Comparison of ENCODE assay signal across 25 cellular contexts in the genomic region with DNA sequence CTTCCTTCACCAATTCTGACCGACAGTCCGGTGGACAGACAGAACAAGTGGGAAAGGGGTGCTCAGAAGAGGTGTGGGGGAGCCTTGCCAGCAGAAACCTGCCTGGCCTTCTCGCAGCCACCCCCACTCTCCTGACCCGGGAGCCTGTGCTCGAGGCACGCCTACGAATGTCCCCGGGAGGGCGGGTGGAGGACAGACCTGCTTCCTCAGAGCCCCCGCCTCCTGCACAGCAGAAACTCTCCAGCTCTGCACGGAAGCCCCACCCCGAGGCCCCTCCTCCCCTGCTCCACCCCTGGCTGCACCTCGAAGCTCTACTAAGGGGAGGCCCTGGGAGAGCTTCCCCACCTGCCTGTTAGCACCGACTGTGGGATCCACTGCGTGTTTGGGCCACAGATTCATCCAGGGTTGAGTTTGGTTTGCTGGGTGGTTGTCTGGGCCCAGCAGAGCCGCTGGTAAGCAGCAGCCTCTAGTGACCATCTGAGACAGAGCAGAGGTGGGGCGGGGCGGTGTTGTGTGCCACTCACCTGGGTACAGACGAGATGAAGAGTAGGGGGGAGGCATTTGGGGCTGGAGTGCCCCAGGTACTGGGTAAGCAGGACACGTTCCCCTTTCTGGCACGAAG. TPM values are rescaled to one million over a fixed set of nuclear protein-coding genes. Genes with fewer than 3 reads are reported as not detected.
A peak's percentile ranks its signal among the peaks of the same experiment; 100 is the strongest.
DNase-seq lines count a peak whose midpoint lies in the region; ATAC-seq, FAIRE-seq and TF ChIP-seq lines count a peak whose summit lies in the region.
"Had no signal": no experiment of that assay in that cellular context is flagged by ENCODE, and none has a peak within 500 bp of the region (broad histone marks: within the 10 kb centered on the region; RNA-seq: fewer than 3 reads in every experiment).

No MANE protein-coding gene starts in this region.

- no peak overlapping the region for H3K27ac ChIP-seq in HEK293 (ENCODE audit: extremely low read depth, low read depth, low read length)
- no peak overlapping the region for H3K27ac ChIP-seq in K562 (ENCODE audit: extremely low read depth, low read depth, low read length)
- peak overlapping the region in 6 of 59 donors; percentile 7 to 55 (median 36) for H3K27ac ChIP-seq in dorsolateral prefrontal cortex
- H3K27ac ChIP-seq: RWPE1 had no signal

- no peak overlapping the region for H3K4me2 ChIP-seq in K562 (ENCODE audit: insufficient read depth, low read length)

- H3K36me3 ChIP-seq in HEK293 (ENCODE audit: control insufficient read depth in 2 of 2, insufficient read depth in 1 of 2, low read length in 2 of 2) = peaks cover 0 to 73% of the 10 kb centered on the region in 2 experiments; a peak in 2 of 3 replicates
- H3K36me3 ChIP-seq in K562 (ENCODE audit: control insufficient read depth, insufficient read depth, low read length) = peaks cover 79% of the 10 kb centered on the region; the same call in 2 of the 3 replicates

- H4K20me1 ChIP-seq in K562 (replicated peaks; ENCODE audit: control insufficient read depth, insufficient read depth, low read length) = peaks cover 15% of the 10 kb centered on the region

- H3K9me3 Mint-ChIP-seq in stimulated activated naive B cell treated with anti-CD40 and anti-IgM and Interleukin-4, amounts not matched to agents 10 μg/mL and 1 μg/mL and 100 μg/mL, for 72 hours = no peaks in the 10 kb centered on the region
- H3K9me3 Mint-ChIP-seq: CD4-positive, alpha-beta T cell had no signal

- H3K9ac ChIP-seq in K562 (ENCODE audit: insufficient read depth in 1 of 2, low read depth in 2 of 2, low read length in 2 of 2) = peak overlapping the region in 1 of 2 experiments; percentile 3; a peak in 1 of 4 replicates

- DNase-seq in K562 (ENCODE audit: extremely low read depth in 1 of 4, low spot score in 3 of 4) (peak in 2 of 4 experiments; percentile 42 to 47), left ventricle myocardium superior (peak; percentile 60), COLO829 (ENCODE audit: low spot score) (no peak), dorsolateral prefrontal cortex (no peak)
- no peak for DNase-seq in stimulated activated naive B cell treated with anti-CD40 and anti-IgM and Interleukin-4, amounts not matched to agents 10 μg/mL and 1 μg/mL and 100 μg/mL, for 72 hours
- DNase-seq: Caco-2; CD4-positive, alpha-beta T cell; DMS 273 treated with DMSO at 0.1 percent for 48 hours; KBM-7; MM.1S; NCI-H1092; NCI-H1436; NCI-H1930; NCI-H2227 treated with DMSO at 0.1 percent for 48 hours; NCI-H510A; NCI-H748 treated with DMSO at 0.1 percent for 48 hours had no signal

- TF ChIP-seq CTCF in HEK293 (tag by site-specific recombination; IDR thresholded peaks at IDR 0.05) = no peak
- no peak for TF ChIP-seq CTCF in K562 (IDR thresholded peaks at IDR 0.05 in 2 of 3, conservative IDR thresholded peaks at IDR 0.05 in 1 of 3; ENCODE audit: insufficient read depth in 2 of 3, low read depth in 1 of 3, low read length in 3 of 3)
- no peak for TF ChIP-seq CTCF in dorsolateral prefrontal cortex (IDR thresholded peaks at IDR 0.05 in 54 of 56, conservative IDR thresholded peaks at IDR 0.05 in 2 of 56; ENCODE audit: low read depth in 1 of 56, partially characterized antibody in 56 of 56)

- intact Hi-C loops in K562 (cut with micrococcal nuclease) (no loop called here), left ventricle myocardium superior (cut with micrococcal nuclease) (no loop called here), dorsolateral prefrontal cortex (cut with DNase I) (loop anchor here (5.0 to 10.0 kb wide), 5 partner anchors 66 to 304 kb away; a partner anchor contains a TSS)

- TF ChIP-seq RAD21 in K562 (CRISPR knock-in tag; conservative IDR thresholded peaks at IDR 0.05 in 1 of 2, IDR thresholded peaks at IDR 0.05 in 1 of 2) = no peak

- H3K4me3 Mint-ChIP-seq in stimulated activated naive B cell treated with anti-CD40 and anti-IgM and Interleukin-4, amounts not matched to agents 10 μg/mL and 1 μg/mL and 100 μg/mL, for 72 hours = no peak overlapping the region
- H3K4me3 Mint-ChIP-seq: CD4-positive, alpha-beta T cell had no signal

- peak overlapping the region; percentile 56 for H3K27ac Mint-ChIP-seq in stimulated activated naive B cell treated with anti-CD40 and anti-IgM and Interleukin-4, amounts not matched to agents 10 μg/mL and 1 μg/mL and 100 μg/mL, for 72 hours
- H3K27ac Mint-ChIP-seq: CD4-positive, alpha-beta T cell had no signal

- peaks cover 9% of the 10 kb centered on the region for H3K4me1 ChIP-seq in HEK293 (ENCODE audit: control insufficient read depth, insufficient read depth, low read length)
- peaks cover 4 to 53% of the 10 kb centered on the region in 2 experiments; a peak in 4 of 5 replicates for H3K4me1 ChIP-seq in K562 (replicated peaks in 1 of 2; ENCODE audit: control insufficient read depth in 2 of 2, insufficient read depth in 2 of 2, low read length in 2 of 2)

- H3K4me3 ChIP-seq in HEK293 (ENCODE audit: low read depth, low read length) (no peak overlapping the region), K562 (no peak overlapping the region), dorsolateral prefrontal cortex (no peak overlapping the region)

- WGBS in K562 (ENCODE audit: insufficient coverage, low coverage, missing lambda C conversion rate) = 80% methylated on average over 15 of the region's 21 CpGs

- ATAC-seq in K562 = peak; percentile 19
- ATAC-seq in left ventricle myocardium superior = peak; percentile 11
- no peak for ATAC-seq in stimulated activated naive B cell treated with anti-CD40 and anti-IgM and Interleukin-4, amounts not matched to agents 10 μg/mL and 1 μg/mL and 100 μg/mL, for 72 hours (replicated peaks)
- ATAC-seq in activated CD4-positive, CD25-positive, alpha-beta regulatory T cell treated with anti-CD3 and anti-CD28 coated beads, Interleukin-2, amount 50 U/mL, for 24 hours = no peak
- ATAC-seq: SK-N-SH treated with all-trans-retinoic acid at 6 μM for 48 hours had no signal

- FAIRE-seq in K562 (lab: Jason Lieb, UNC) = no peak
- FAIRE-seq: G401.6, GM12892, H1 had no signal

- H3K27me3 ChIP-seq in K562 (ENCODE audit: control insufficient read depth in 2 of 2, insufficient read depth in 2 of 2, low read length in 2 of 2) (no peaks in the 10 kb centered on the region), dorsolateral prefrontal cortex (no peaks in the 10 kb centered on the region)

- no peak for TF ChIP-seq EP300 in K562 (IDR thresholded peaks at IDR 0.05; ENCODE audit: low read length)

- no peaks in the 10 kb centered on the region for H3K9me3 ChIP-seq in HEK293 (ENCODE audit: control insufficient read depth, insufficient read depth, low read depth, low read length)
- peaks cover 2% of the 10 kb centered on the region; the same call in 1 of the 2 replicates for H3K9me3 ChIP-seq in K562 (replicated peaks; ENCODE audit: control insufficient read depth, insufficient read depth, low read depth, low read length)
- H3K9me3 ChIP-seq: Caco-2 had no signal

- no peaks in the 10 kb centered on the region for H3K27me3 Mint-ChIP-seq in stimulated activated naive B cell treated with anti-CD40 and anti-IgM and Interleukin-4, amounts not matched to agents 10 μg/mL and 1 μg/mL and 100 μg/mL, for 72 hours
- H3K27me3 Mint-ChIP-seq: CD4-positive, alpha-beta T cell had no signal

- TF ChIP-seq POLR2A in K562 (conservative IDR thresholded peaks at IDR 0.05) = no peak

- no TSS peak for BruUV-seq in K562 (replicated peaks; lab: Mats Ljungman, UMichigan)

- H3K36me3 Mint-ChIP-seq in stimulated activated naive B cell treated with anti-CD40 and anti-IgM and Interleukin-4, amounts not matched to agents 10 μg/mL and 1 μg/mL and 100 μg/mL, for 72 hours = peaks cover 34 to 54% of the 10 kb centered on the region in 2 donors

- POLR2A ChIA-PET in HEK293 (lab: Yijun Ruan, JAX) (interaction anchor here (0.6 kb wide), 1 partner anchor 35 kb away, joined by 3 read pairs; a partner anchor contains a TSS), K562 (lab: Yijun Ruan, JAX) (no interaction called here)

- peaks cover 19 to 36% of the 10 kb centered on the region in 2 donors for H3K4me1 Mint-ChIP-seq in stimulated activated naive B cell treated with anti-CD40 and anti-IgM and Interleukin-4, amounts not matched to agents 10 μg/mL and 1 μg/mL and 100 μg/mL, for 72 hours

- CTCF ChIA-PET in HEK293 (lab: Yijun Ruan, JAX) = interaction anchor here (0.7 kb wide), 2 partner anchors 11 to 215 kb away, joined by 4 read pairs; a partner anchor contains a TSS
- CTCF ChIA-PET in K562 (lab: Yijun Ruan, JAX; ENCODE audit: low intra/inter-chr PET ratio) = interaction anchor here (0.8 kb wide), 1 partner anchor 304 kb away, joined by 3 read pairs; no protein-coding TSS in a partner anchor

- peaks cover 13% of the 10 kb centered on the region for H3K79me2 ChIP-seq in K562 (ENCODE audit: control insufficient read depth, insufficient read depth, low read length)

- no peak overlapping the region for H2AFZ ChIP-seq in K562 (ENCODE audit: low read depth, low read length)

- peaks cover 13% of the 10 kb centered on the region for H3K9me1 ChIP-seq in K562 (ENCODE audit: control insufficient read depth, insufficient read depth, low read length)

- in situ Hi-C loops in K562 (cut with MboI) = loop anchor here (10.0 kb wide), 1 partner anchor 226 kb away; a partner anchor contains a TSS

RNA-seq across cellular contexts. Expression of a gene that starts 6.2 kb away (rescaled TPM):
- 116 and 351 TPM in 2 replicates for total RNA-seq in K562 (2011; cell fraction: chromatin; rRNA removed; ENCODE audit: low replicate concordance)
- 244 and 250 TPM in 2 replicates for total RNA-seq in K562 (2011; cell fraction: nucleolus; rRNA removed)
- total RNA-seq in K562 (2011; cell fraction: nucleoplasm; rRNA removed) = 152 and 153 TPM in 2 replicates
- total RNA-seq in K562 (2014; rRNA removed) (26.2 and 43.0 TPM in 2 replicates), K562 (2014; rRNA removed; fragmentation: Illumina TruSeq; extraction: Trizol) (7.9 and 9.8 TPM in 2 replicates), K562 (2015; rRNA removed; fragmentation: Illumina TruSeq; extraction: Trizol) (22.3 and 23.0 TPM in 2 replicates), K562 (2021) (46.6 and 55.0 TPM in 2 replicates), left ventricle myocardium superior (31.0 TPM), dorsolateral prefrontal cortex (10 to 100 TPM; 33.5 to 87.0 (median 56.1) TPM)
- polyA plus RNA-seq in K562 (2011; rRNA removed) (16.7 and 31.2 TPM in 2 replicates), K562 (2014; fragmentation: Illumina TruSeq; extraction: Trizol) (21.0 and 35.4 TPM in 2 replicates), K562 (2014; fragmentation: Nextera tagmentation; extraction: Ambion mirVana) (1 to 10 TPM; 1.5 TPM), K562 (2014; rRNA removed) (64.8 and 74.8 TPM in 2 replicates)
- 19.9 and 24.5 TPM in 2 replicates for polyA plus RNA-seq in K562 (2011; cell fraction: cytosol; rRNA removed)
- polyA plus RNA-seq in K562 (2011; cell fraction: nucleus; rRNA removed) = 377 and 587 TPM in 2 replicates
- 49.7 and 55.2 TPM in 2 replicates for polyA plus RNA-seq in K562 (2012)
- polyA minus RNA-seq in K562 (2011; rRNA and poly(A)+ RNA removed) = 15.9 and 16.8 TPM in 2 replicates
- polyA minus RNA-seq in K562 (2011; cell fraction: cytosol; rRNA and poly(A)+ RNA removed) = 12.5 and 15.9 TPM in 2 replicates
- 100 and 102 TPM in 2 replicates for polyA minus RNA-seq in K562 (2011; cell fraction: nucleus; rRNA and poly(A)+ RNA removed)

RNA-seq across cellular contexts. Expression of a gene that starts 10.3 kb away (rescaled TPM):
- not detected in 2 replicates for total RNA-seq in K562 (2011; cell fraction: chromatin; rRNA removed; ENCODE audit: low replicate concordance)
- not detected in 2 replicates for total RNA-seq in K562 (2011; cell fraction: nucleolus; rRNA removed)
- not detected in 2 replicates for total RNA-seq in K562 (2011; cell fraction: nucleoplasm; rRNA removed)
- total RNA-seq in K562 (2014; rRNA removed) = not detected in 2 replicates
- total RNA-seq in K562 (2014; rRNA removed; fragmentation: Illumina TruSeq; extraction: Trizol) = not detected in 2 replicates
- total RNA-seq in K562 (2015; rRNA removed; fragmentation: Illumina TruSeq; extraction: Trizol) = not detected in 2 replicates
- total RNA-seq in K562 (2021) = not detected in 2 replicates
- polyA plus RNA-seq in K562 (2011; rRNA removed) = not detected in 2 replicates
- not detected in 2 replicates for polyA plus RNA-seq in K562 (2011; cell fraction: cytosol; rRNA removed)
- polyA plus RNA-seq in K562 (2011; cell fraction: nucleus; rRNA removed) = not detected in 2 replicates
- polyA plus RNA-seq in K562 (2012) = not detected in 2 replicates
- not detected in 2 replicates for polyA plus RNA-seq in K562 (2014; fragmentation: Illumina TruSeq; extraction: Trizol)
- polyA plus RNA-seq in K562 (2014; fragmentation: Nextera tagmentation; extraction: Ambion mirVana) = not detected
- polyA plus RNA-seq in K562 (2014; rRNA removed) = 0.07 TPM in 1 of 2 replicates, not detected in the other
- not detected in 2 replicates for polyA minus RNA-seq in K562 (2011; rRNA and poly(A)+ RNA removed)
- polyA minus RNA-seq in K562 (2011; cell fraction: cytosol; rRNA and poly(A)+ RNA removed) = not detected in 2 replicates
- not detected in 2 replicates for polyA minus RNA-seq in K562 (2011; cell fraction: nucleus; rRNA and poly(A)+ RNA removed)
- not detected for total RNA-seq in left ventricle myocardium superior
- 1 to 10 TPM in 82 of 120 experiments, under 1 TPM in 29, not detected in 9; 0.17 to 8.5 (median 1.5) TPM for total RNA-seq in dorsolateral prefrontal cortex
- total RNA-seq: Caco-2, Daoy had no signal
- polyA plus RNA-seq: BJ had no signal

RNA-seq across cellular contexts. Expression of a gene that starts 35.5 kb away (rescaled TPM):
- total RNA-seq in K562 (2011; cell fraction: chromatin; rRNA removed; ENCODE audit: low replicate concordance) = not detected in 2 replicates
- not detected in 2 replicates for total RNA-seq in K562 (2011; cell fraction: nucleolus; rRNA removed)
- not detected in 2 replicates for total RNA-seq in K562 (2011; cell fraction: nucleoplasm; rRNA removed)
- not detected in 2 replicates for total RNA-seq in K562 (2014; rRNA removed)
- total RNA-seq in K562 (2014; rRNA removed; fragmentation: Illumina TruSeq; extraction: Trizol) = not detected in 2 replicates
- total RNA-seq in K562 (2015; rRNA removed; fragmentation: Illumina TruSeq; extraction: Trizol) = not detected in 2 replicates
- total RNA-seq in K562 (2021) = not detected in 2 replicates
- polyA plus RNA-seq in K562 (2011; rRNA removed) = not detected in 2 replicates
- 0.03 TPM in 1 of 2 replicates, not detected in the other for polyA plus RNA-seq in K562 (2011; cell fraction: cytosol; rRNA removed)
- 0.04 and 0.20 TPM in 2 replicates for polyA plus RNA-seq in K562 (2011; cell fraction: nucleus; rRNA removed)
- polyA plus RNA-seq in K562 (2012) = 0.14 and 0.18 TPM in 2 replicates
- polyA plus RNA-seq in K562 (2014; fragmentation: Illumina TruSeq; extraction: Trizol) = not detected in 2 replicates
- not detected for polyA plus RNA-seq in K562 (2014; fragmentation: Nextera tagmentation; extraction: Ambion mirVana)
- polyA plus RNA-seq in K562 (2014; rRNA removed) = 0.01 and 0.23 TPM in 2 replicates
- not detected in 2 replicates for polyA minus RNA-seq in K562 (2011; rRNA and poly(A)+ RNA removed)
- not detected in 2 replicates for polyA minus RNA-seq in K562 (2011; cell fraction: cytosol; rRNA and poly(A)+ RNA removed)
- polyA minus RNA-seq in K562 (2011; cell fraction: nucleus; rRNA and poly(A)+ RNA removed) = not detected in 2 replicates
- not detected for total RNA-seq in left ventricle myocardium superior
- total RNA-seq in dorsolateral prefrontal cortex = 10 to 100 TPM in 40 of 120 experiments, 1 to 10 TPM in 80; 3.6 to 19.7 (median 8.5) TPM
- total RNA-seq: CD4-positive, alpha-beta T cell; Daoy had no signal
- polyA plus RNA-seq: BJ had no signal

RNA-seq across cellular contexts. Expression of a gene that starts 35.7 kb away (rescaled TPM):
- total RNA-seq in K562 (2011; cell fraction: chromatin; rRNA removed; ENCODE audit: low replicate concordance) = 41.6 and 67.8 TPM in 2 replicates
- total RNA-seq in K562 (2011; cell fraction: nucleolus; rRNA removed) = 17.2 and 22.9 TPM in 2 replicates
- 32.9 and 33.4 TPM in 2 replicates for total RNA-seq in K562 (2011; cell fraction: nucleoplasm; rRNA removed)
- 19.7 and 20.5 TPM in 2 replicates for total RNA-seq in K562 (2014; rRNA removed)
- total RNA-seq in K562 (2014; rRNA removed; fragmentation: Illumina TruSeq; extraction: Trizol) = 31.5 and 36.4 TPM in 2 replicates
- 38.6 and 39.9 TPM in 2 replicates for total RNA-seq in K562 (2015; rRNA removed; fragmentation: Illumina TruSeq; extraction: Trizol)
- total RNA-seq in K562 (2021) = 26.4 and 27.7 TPM in 2 replicates
- polyA plus RNA-seq in K562 (2011; rRNA removed) = 41.2 and 45.7 TPM in 2 replicates
- 14.2 and 29.2 TPM in 2 replicates for polyA plus RNA-seq in K562 (2011; cell fraction: cytosol; rRNA removed)
- 21.6 and 41.6 TPM in 2 replicates for polyA plus RNA-seq in K562 (2011; cell fraction: nucleus; rRNA removed)
- 30.0 and 50.6 TPM in 2 replicates for polyA plus RNA-seq in K562 (2012)
- 24.1 and 26.9 TPM in 2 replicates for polyA plus RNA-seq in K562 (2014; fragmentation: Illumina TruSeq; extraction: Trizol)
- 10 to 100 TPM; 14.8 to 16.3 TPM for polyA plus RNA-seq in K562 (2014; fragmentation: Nextera tagmentation; extraction: Ambion mirVana)
- 25.8 and 31.0 TPM in 2 replicates for polyA plus RNA-seq in K562 (2014; rRNA removed)
- 44.1 and 45.6 TPM in 2 replicates for polyA minus RNA-seq in K562 (2011; rRNA and poly(A)+ RNA removed)
- polyA minus RNA-seq in K562 (2011; cell fraction: cytosol; rRNA and poly(A)+ RNA removed) = 13.4 and 18.9 TPM in 2 replicates
- 8.1 and 13.8 TPM in 2 replicates for polyA minus RNA-seq in K562 (2011; cell fraction: nucleus; rRNA and poly(A)+ RNA removed)
- 23.2 TPM for total RNA-seq in left ventricle myocardium superior
- total RNA-seq in dorsolateral prefrontal cortex = 10 to 100 TPM; 21.5 to 75.4 (median 50.4) TPM

RNA-seq across cellular contexts. Expression of a gene that starts 59.2 kb away (rescaled TPM):
- not detected in 2 replicates for total RNA-seq in K562 (2011; cell fraction: chromatin; rRNA removed; ENCODE audit: low replicate concordance)
- not detected in 2 replicates for total RNA-seq in K562 (2011; cell fraction: nucleolus; rRNA removed)
- total RNA-seq in K562 (2011; cell fraction: nucleoplasm; rRNA removed) = not detected in 2 replicates
- total RNA-seq in K562 (2014; rRNA removed) = not detected in 2 replicates
- not detected in 2 replicates for total RNA-seq in K562 (2014; rRNA removed; fragmentation: Illumina TruSeq; extraction: Trizol)
- not detected in 2 replicates for total RNA-seq in K562 (2015; rRNA removed; fragmentation: Illumina TruSeq; extraction: Trizol)
- total RNA-seq in K562 (2021) = not detected in 2 replicates
- not detected in 2 replicates for polyA plus RNA-seq in K562 (2011; rRNA removed)
- not detected in 2 replicates for polyA plus RNA-seq in K562 (2011; cell fraction: cytosol; rRNA removed)
- polyA plus RNA-seq in K562 (2011; cell fraction: nucleus; rRNA removed) = not detected in 2 replicates
- not detected in 2 replicates for polyA plus RNA-seq in K562 (2012)
- not detected in 2 replicates for polyA plus RNA-seq in K562 (2014; fragmentation: Illumina TruSeq; extraction: Trizol)
- polyA plus RNA-seq in K562 (2014; fragmentation: Nextera tagmentation; extraction: Ambion mirVana) = not detected
- polyA plus RNA-seq in K562 (2014; rRNA removed) = not detected in 2 replicates
- polyA minus RNA-seq in K562 (2011; rRNA and poly(A)+ RNA removed) = not detected in 2 replicates
- polyA minus RNA-seq in K562 (2011; cell fraction: cytosol; rRNA and poly(A)+ RNA removed) = not detected in 2 replicates
- polyA minus RNA-seq in K562 (2011; cell fraction: nucleus; rRNA and poly(A)+ RNA removed) = not detected in 2 replicates
- total RNA-seq in left ventricle myocardium superior = not detected
- 1 to 10 TPM in 16 of 120 experiments, under 1 TPM in 99, not detected in 5; 0.10 to 2.3 (median 0.54) TPM for total RNA-seq in dorsolateral prefrontal cortex
- total RNA-seq: Caco-2; CD4-positive, alpha-beta T cell; Daoy; H1 had no signal
- polyA plus RNA-seq: BJ, H1 had no signal

Comparison
In these comparisons a context has a peak if more than half of its experiments do, and no peak if none do; other contexts are left out.
1. ATAC-seq: peak in K562 (single experiment) and left ventricle myocardium superior (single experiment); none in stimulated activated naive B cell treated with anti-CD40 and anti-IgM and Interleukin-4, amounts not matched to agents 10 μg/mL and 1 μg/mL and 100 μg/mL, for 72 hours (0 of 2) and activated CD4-positive, CD25-positive, alpha-beta regulatory T cell treated with anti-CD3 and anti-CD28 coated beads, Interleukin-2, amount 50 U/mL, for 24 hours (0 of 2).
2. intact Hi-C loops: an anchor here in dorsolateral prefrontal cortex (5.0 to 10.0 kb wide); none called in K562 and left ventricle myocardium superior.